8 cellular contexts compared by ENCODE assay signal in genomic region chr16:58128181-58128631, GRCh38. TPM values are rescaled to one million over a fixed set of nuclear protein-coding genes. Genes with fewer than 3 reads are reported as not detected.
A peak's percentile ranks its signal among the peaks of the same experiment; 100 is the strongest.
DNase-seq lines count a peak whose midpoint lies in the region; ATAC-seq and TF ChIP-seq lines count a peak whose summit lies in the region.

No MANE protein-coding gene starts in this region.

- H3K4me3 ChIP-seq in suprapubic skin, result peak overlapping the region; percentile 89

- no peaks in the 10 kb centered on the region for H3K27me3 ChIP-seq in suprapubic skin

- CTCF ChIA-PET in activated CD4-positive, alpha-beta T cell treated with anti-CD3 and anti-CD28 coated beads for 36 hours (lab: Charles Lee), result interaction anchor here (0.7 to 1.9 kb wide), 4 partner anchors 9 to 173 kb away, joined by 3 to 4 read pairs (median 4); no protein-coding TSS in a partner anchor

- no peaks in the 10 kb centered on the region for H3K27me3 Mint-ChIP-seq in activated CD4-positive, alpha-beta T cell treated with anti-CD3 and anti-CD28 coated beads for 36 hours

- no peak for DNase-seq in activated CD4-positive, alpha-beta T cell treated with anti-CD3 and anti-CD28 coated beads for 36 hours
- DNase-seq in activated CD4-positive, alpha-beta T cell treated with anti-CD3 and anti-CD28 coated beads, Interleukin-2, amount 50 U/mL, for 1 hour, result no peak
- DNase-seq in left kidney (ENCODE audit: low read depth, low spot score) (peak; percentile 24), suprapubic skin (ENCODE audit: low spot score in 2 of 2) (no peak), cerebellum (ENCODE audit: low spot score) (no peak)

- peak overlapping the region; percentile 61 for H3K27ac Mint-ChIP-seq in activated CD4-positive, alpha-beta T cell treated with anti-CD3 and anti-CD28 coated beads for 36 hours

- POLR2A ChIA-PET in activated CD4-positive, alpha-beta T cell treated with anti-CD3 and anti-CD28 coated beads for 36 hours (lab: Charles Lee), result interaction anchor here (0.8 kb wide), 1 partner anchor 105 kb away, joined by 3 read pairs; no protein-coding TSS in a partner anchor

- no peaks in the 10 kb centered on the region for H3K9me3 Mint-ChIP-seq in activated CD4-positive, alpha-beta T cell treated with anti-CD3 and anti-CD28 coated beads for 36 hours (ENCODE audit: low read depth)

- intact Hi-C loops in activated CD4-positive, alpha-beta T cell treated with anti-CD3 and anti-CD28 coated beads for 36 hours (cut with DNase I, micrococcal nuclease), result loop anchor here (2.0 to 5.0 kb wide), 7 partner anchors 231 to 1196 kb away; partner anchors contain the start of genes ARL2BP (in 1 of the 2), CIAPIN1 (in 1 of the 2), COQ9 (in 1 of the 2) and GINS3 (in 1 of the 2)

- H3K4me1 Mint-ChIP-seq in activated CD4-positive, alpha-beta T cell treated with anti-CD3 and anti-CD28 coated beads for 36 hours, result peaks cover 44% of the 10 kb centered on the region

- ATAC-seq in activated CD4-positive, alpha-beta T cell treated with anti-CD3 and anti-CD28 coated beads for 36 hours, result no peak
- no peak for ATAC-seq in activated CD4-positive, CD25-positive, alpha-beta regulatory T cell treated with anti-CD3 and anti-CD28 coated beads, Interleukin-2, amount 50 U/mL, for 24 hours
- no peak for ATAC-seq in GM21381 (IDR thresholded peaks at IDR 0.05; ENCODE audit: unreplicated experiment)

- peak overlapping the region; percentile 75 for H3K4me3 Mint-ChIP-seq in activated CD4-positive, alpha-beta T cell treated with anti-CD3 and anti-CD28 coated beads for 36 hours

- TF ChIP-seq EP300 in suprapubic skin (IDR thresholded peaks at IDR 0.05), result no peak

- peaks cover 51% of the 10 kb centered on the region for H3K4me1 ChIP-seq in suprapubic skin

- H3K27ac ChIP-seq in angular gyrus (ENCODE audit: low read depth, low read length) (peak overlapping the region; percentile 45), suprapubic skin (no peak overlapping the region)

- H3K36me3 ChIP-seq in suprapubic skin, result no peaks in the 10 kb centered on the region

- no peak for TF ChIP-seq POLR2A in suprapubic skin (IDR thresholded peaks at IDR 0.05)

- H3K9me3 ChIP-seq in suprapubic skin, result no peaks in the 10 kb centered on the region

- TF ChIP-seq CTCF in suprapubic skin (IDR thresholded peaks at IDR 0.05), result no peak

- 0% methylated on average over 6 of the region's 6 CpGs for WGBS in suprapubic skin

- H3K36me3 Mint-ChIP-seq in activated CD4-positive, alpha-beta T cell treated with anti-CD3 and anti-CD28 coated beads for 36 hours (ENCODE audit: low read depth), result no peaks in the 10 kb centered on the region

RNA-seq across cellular contexts. Expression of gene CFAP20, which starts 1.0 kb away (rescaled TPM):
- total RNA-seq in activated CD4-positive, alpha-beta T cell treated with anti-CD3 and anti-CD28 coated beads for 36 hours, result 10 to 100 TPM; 45.9 to 48.7 TPM
- total RNA-seq in suprapubic skin (10 to 100 TPM; 28.6 to 85.4 (median 60.7) TPM), cerebellum (61.4 TPM)
